In the genomic region with DNA sequence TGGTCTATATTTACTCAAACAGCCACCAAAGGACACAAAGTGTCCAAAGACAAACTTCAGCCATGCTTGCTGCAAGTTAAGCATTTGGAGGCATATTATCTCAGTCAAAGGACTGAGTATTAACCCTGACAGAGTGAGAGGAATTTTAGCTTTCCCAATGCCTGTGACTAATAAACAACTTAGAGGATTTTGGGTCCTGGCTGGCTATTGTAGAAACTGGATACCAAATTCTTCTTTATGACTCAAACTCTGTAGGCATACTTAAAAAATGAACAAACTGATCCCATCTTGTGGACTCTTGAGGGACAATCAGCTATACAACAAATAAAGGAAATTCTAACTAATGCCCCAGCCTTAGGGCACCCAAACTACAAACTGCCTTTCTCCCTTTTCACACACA, we compare ENCODE assay signal across 8 cellular contexts. TPM values are rescaled to one million over a fixed set of nuclear protein-coding genes. Genes with fewer than 3 reads are reported as not detected.
DNase-seq lines count a peak whose midpoint lies in the region; FAIRE-seq and TF ChIP-seq lines count a peak whose summit lies in the region.
"Not testable (repeated sequence)": the region's sequence is repeated elsewhere in the genome, so short reads cannot be mapped to it uniquely, and the experiment has no call there.

No MANE protein-coding gene starts in this region.

- peaks cover 33% of the 10 kb centered on the region for H3K9me3 Mint-ChIP-seq in HFFc6

- H4K5ac ChIP-seq in H1 (ENCODE audit: insufficient read length, low read depth, low read length) = not testable (repeated sequence)

- H3K18ac ChIP-seq in H1 (ENCODE audit: extremely low read depth, low read length) = not testable (repeated sequence)

- H3K27ac ChIP-seq in H1 (ENCODE audit: low read depth, low read length); osteoblast (ENCODE audit: low read depth, low read length): not testable (repeated sequence)

- not testable (repeated sequence) for H2BK120ac ChIP-seq in H1 (replicated peaks; ENCODE audit: low read depth, low read length)

- not testable (repeated sequence) for TF ChIP-seq CTCF in HFFc6 (IDR thresholded peaks at IDR 0.05); astrocyte of the spinal cord (IDR thresholded peaks at IDR 0.05; ENCODE audit: low read depth, low read length); H1 (IDR thresholded peaks at IDR 0.05; ENCODE audit: control extremely low read depth in 1 of 3, insufficient read depth in 1 of 3, low read depth in 1 of 3, low read length in 3 of 3); fibroblast of pulmonary artery (IDR thresholded peaks at IDR 0.05; ENCODE audit: low read length, missing control alignments); osteoblast (IDR thresholded peaks at IDR 0.05; ENCODE audit: extremely low read depth, low read depth, low read length)

- not testable (repeated sequence) for H3K27me3 Mint-ChIP-seq in HFFc6 (ENCODE audit: insufficient read depth)

- peaks cover 18 to 34% of the 10 kb centered on the region in 2 experiments for H3K9me3 ChIP-seq in H1 (ENCODE audit: insufficient read depth in 2 of 2, low read depth in 1 of 2, low read length in 1 of 2)
- not testable (repeated sequence) for H3K9me3 ChIP-seq in osteoblast (ENCODE audit: low read depth, low read length)

- in situ Hi-C loops in astrocyte of the spinal cord (cut with HindIII; ENCODE audit: low sequenced_read_pairs) = not testable (repeated sequence)

- H4K20me1 ChIP-seq in H1 (replicated peaks in 1 of 2; ENCODE audit: control insufficient read depth in 1 of 2, insufficient read depth in 2 of 2, low read length in 2 of 2); osteoblast (ENCODE audit: insufficient read depth, low read length): not testable (repeated sequence)

- not testable (repeated sequence) for H3K23me2 ChIP-seq in H1 (ENCODE audit: low read depth, low read length)

- H3K4me3 Mint-ChIP-seq in HFFc6 = not testable (repeated sequence)

- H2BK20ac ChIP-seq in H1 (ENCODE audit: low read length) = not testable (repeated sequence)

- peak overlapping the region; percentile 33; the same call in 1 of the 2 replicates for H3K27ac Mint-ChIP-seq in HFFc6

- TF ChIP-seq EP300 in H1 (IDR thresholded peaks at IDR 0.05; ENCODE audit: borderline replicate concordance in 1 of 2, low read depth in 2 of 2, low read length in 2 of 2) = not testable (repeated sequence)

- CTCF ChIA-PET in H1 (lab: Charles Lee; ENCODE audit: partially characterized antibody) = interaction anchor here (1.1 to 1.8 kb wide), 2 partner anchors 94 to 123 kb away, joined by 3 to 4 read pairs; no protein-coding TSS in a partner anchor

- H3K79me1 ChIP-seq in H1 (ENCODE audit: low read depth, low read length) = not testable (repeated sequence)

- TF ChIP-seq POLR2A in H1 (IDR thresholded peaks at IDR 0.05; ENCODE audit: control extremely low read depth in 1 of 2, low read depth in 2 of 2, low read length in 2 of 2) = not testable (repeated sequence)

- not testable (repeated sequence) for H3K4me1 ChIP-seq in H1 (replicated peaks in 1 of 4; ENCODE audit: control insufficient read depth in 3 of 4, insufficient read depth in 4 of 4, low read length in 3 of 4); osteoblast (ENCODE audit: insufficient read depth, low read length)

- not testable (repeated sequence) for H2AFZ ChIP-seq in H1 (ENCODE audit: low read length); osteoblast (ENCODE audit: low read length)

- not testable (repeated sequence) for H3K56ac ChIP-seq in H1 (replicated peaks; ENCODE audit: insufficient read length, low read depth, low read length)

- FAIRE-seq in H1 (lab: Jason Lieb, UNC) = peak; percentile 66

- not testable (repeated sequence) for H3K23ac ChIP-seq in H1 (ENCODE audit: insufficient read length)

- not testable (repeated sequence) for H3K27me3 ChIP-seq in H1 (replicated peaks in 1 of 4; ENCODE audit: control insufficient read depth in 3 of 4, extremely low read depth in 1 of 4, insufficient read depth in 3 of 4, low read length in 3 of 4); osteoblast (ENCODE audit: insufficient read depth, low read length)

- not testable (repeated sequence) for H3K79me2 ChIP-seq in H1 (ENCODE audit: control insufficient read depth in 1 of 2, insufficient read depth in 2 of 2, low read length in 2 of 2); osteoblast (ENCODE audit: insufficient read depth, low read length)

- H2AK5ac ChIP-seq in H1 (ENCODE audit: low read depth, low read length) = not testable (repeated sequence)

- not testable (repeated sequence) for H3K14ac ChIP-seq in H1 (ENCODE audit: insufficient read length)

- not testable (repeated sequence) for H3K36me3 ChIP-seq in H1 (ENCODE audit: control insufficient read depth in 2 of 4, insufficient read depth in 4 of 4, low read length in 3 of 4); osteoblast (ENCODE audit: insufficient read depth, low read length)

- H3K4ac ChIP-seq in H1 (replicated peaks; ENCODE audit: insufficient read length, low read depth, low read length) = not testable (repeated sequence)

- not testable (repeated sequence) for H2BK15ac ChIP-seq in H1 (ENCODE audit: low read length)

- not testable (repeated sequence) for H4K8ac ChIP-seq in H1 (ENCODE audit: extremely low read depth, insufficient read depth, low read length)

- TF ChIP-seq RAD21 in H1 (IDR thresholded peaks at IDR 0.05 in 1 of 2, conservative IDR thresholded peaks at IDR 0.05 in 1 of 2; ENCODE audit: low read depth in 2 of 2, low read length in 2 of 2) = not testable (repeated sequence)

- H3K36me3 Mint-ChIP-seq in HFFc6 (ENCODE audit: low read depth) = peaks cover 31% of the 10 kb centered on the region

- H2BK12ac ChIP-seq in H1 (ENCODE audit: low read depth, low read length) = not testable (repeated sequence)

- not testable (repeated sequence) for H3K4me3 ChIP-seq in astrocyte of the spinal cord (ENCODE audit: low read depth, low read length); H1 (ENCODE audit: extremely low read depth in 1 of 4, insufficient read depth in 2 of 4, low read depth in 3 of 4, low read length in 4 of 4); fibroblast of pulmonary artery (replicated peaks; ENCODE audit: low read depth, low read length); osteoblast (ENCODE audit: insufficient read depth, low read length)

- DNase-seq in AG08396 (ENCODE audit: low spot score) (peak; percentile 59), EL (peak; percentile 76), HFFc6 (peak; percentile 83), RPMI7951 (ENCODE audit: low read depth) (peak; percentile 3), astrocyte of the spinal cord (ENCODE audit: low read depth, low spot score) (peak; percentile 20), fibroblast of pulmonary artery (ENCODE audit: low read depth) (peak; percentile 58)
- not testable (repeated sequence) for DNase-seq in H1 (ENCODE audit: low read depth in 1 of 2, low spot score in 2 of 2); osteoblast (ENCODE audit: insufficient read length, low spot score, missing footprints)

- H3K4me1 Mint-ChIP-seq in HFFc6 (ENCODE audit: low read depth) = peaks cover 31% of the 10 kb centered on the region

- H4K91ac ChIP-seq in H1 (replicated peaks; ENCODE audit: insufficient read length, low read length) = not testable (repeated sequence)

- H3K9ac ChIP-seq in H1 (replicated peaks in 1 of 4; ENCODE audit: extremely low read depth in 1 of 4, low read depth in 3 of 4, low read length in 3 of 4) = not testable (repeated sequence)

- POLR2A ChIA-PET in H1 (lab: Charles Lee; ENCODE audit: partially characterized antibody) = not testable (repeated sequence)

- not testable (repeated sequence) for H3K4me2 ChIP-seq in H1 (ENCODE audit: insufficient read depth in 1 of 2, low read depth in 2 of 2, low read length in 2 of 2)
- peak overlapping the region; percentile 4 for H3K4me2 ChIP-seq in osteoblast (ENCODE audit: insufficient read depth, low read length)

- H2BK5ac ChIP-seq in H1 (ENCODE audit: low read depth, low read length) = not testable (repeated sequence)

RNA-seq across cellular contexts. Expression of gene RBFA, which starts 6.5 kb away (rescaled TPM):
- 10 to 100 TPM; 24.8 to 28.4 (median 27.2) TPM for total RNA-seq in HFFc6 (2021; fragmentation: NEBNext Ultra II Directional; extraction: Animal tissue kit (Norgen Biotek cat#: 25700))
- 15.6 and 22.3 TPM in 2 replicates for total RNA-seq in RPMI7951 (2014; rRNA removed; shearing (Covaris generic))
- total RNA-seq in H1 (2021; fragmentation: NEBNext Ultra II Directional; extraction: Animal tissue kit (Norgen Biotek cat#: 25700)) = 27.6 and 29.5 TPM in 2 replicates
- 18.5 and 19.2 TPM in 2 replicates for polyA plus RNA-seq in H1 (2011; rRNA removed)
- polyA plus RNA-seq in H1 (2011; cell fraction: cytosol; rRNA removed) = 24.9 TPM
- polyA plus RNA-seq in H1 (2011; cell fraction: nucleus; rRNA removed) = 27.0 TPM
- 27.3 to 30.1 TPM (median 28.5 TPM) in 4 replicates for polyA plus RNA-seq in H1 (2012, experiment 1 of 2)
- polyA plus RNA-seq in H1 (2012, experiment 2 of 2) = 20.0 TPM
- polyA plus RNA-seq in H1 (2013, experiment 1 of 2) = 21.2 TPM
- 20.0 TPM for polyA plus RNA-seq in H1 (2013, experiment 2 of 2)
- 19.3 and 19.9 TPM in 2 replicates for polyA minus RNA-seq in H1 (2011; rRNA and poly(A)+ RNA removed)
- 7.3 TPM for polyA minus RNA-seq in H1 (2011; cell fraction: cytosol; rRNA and poly(A)+ RNA removed)
- polyA minus RNA-seq in H1 (2011; cell fraction: nucleus; rRNA and poly(A)+ RNA removed) = 37.4 TPM
- 28.9 and 29.0 TPM in 2 replicates for total RNA-seq in osteoblast

RNA-seq across cellular contexts. Expression of gene TXNL4A, which starts 39.4 kb away (rescaled TPM):
- 100 to 1,000 TPM; 168 to 187 (median 174) TPM for total RNA-seq in HFFc6 (2021; fragmentation: NEBNext Ultra II Directional; extraction: Animal tissue kit (Norgen Biotek cat#: 25700))
- 79.0 and 81.0 TPM in 2 replicates for total RNA-seq in RPMI7951 (2014; rRNA removed; shearing (Covaris generic))
- total RNA-seq in H1 (2021; fragmentation: NEBNext Ultra II Directional; extraction: Animal tissue kit (Norgen Biotek cat#: 25700)) = 160 and 169 TPM in 2 replicates
- polyA plus RNA-seq in H1 (2011; rRNA removed) = 181 and 197 TPM in 2 replicates
- 144 TPM for polyA plus RNA-seq in H1 (2011; cell fraction: cytosol; rRNA removed)
- polyA plus RNA-seq in H1 (2011; cell fraction: nucleus; rRNA removed) = 89.2 TPM
- polyA plus RNA-seq in H1 (2012, experiment 1 of 2) = 150 to 155 TPM (median 153 TPM) in 4 replicates
- 187 TPM for polyA plus RNA-seq in H1 (2012, experiment 2 of 2)
- polyA plus RNA-seq in H1 (2013, experiment 1 of 2) = 133 TPM
- polyA plus RNA-seq in H1 (2013, experiment 2 of 2) = 141 TPM
- 35.3 and 42.5 TPM in 2 replicates for polyA minus RNA-seq in H1 (2011; rRNA and poly(A)+ RNA removed)
- polyA minus RNA-seq in H1 (2011; cell fraction: cytosol; rRNA and poly(A)+ RNA removed) = 59.7 TPM
- 33.6 TPM for polyA minus RNA-seq in H1 (2011; cell fraction: nucleus; rRNA and poly(A)+ RNA removed)
- 53.6 and 54.6 TPM in 2 replicates for total RNA-seq in osteoblast
